ENCODE assay signal across 12 cellular contexts in the genomic region with DNA sequence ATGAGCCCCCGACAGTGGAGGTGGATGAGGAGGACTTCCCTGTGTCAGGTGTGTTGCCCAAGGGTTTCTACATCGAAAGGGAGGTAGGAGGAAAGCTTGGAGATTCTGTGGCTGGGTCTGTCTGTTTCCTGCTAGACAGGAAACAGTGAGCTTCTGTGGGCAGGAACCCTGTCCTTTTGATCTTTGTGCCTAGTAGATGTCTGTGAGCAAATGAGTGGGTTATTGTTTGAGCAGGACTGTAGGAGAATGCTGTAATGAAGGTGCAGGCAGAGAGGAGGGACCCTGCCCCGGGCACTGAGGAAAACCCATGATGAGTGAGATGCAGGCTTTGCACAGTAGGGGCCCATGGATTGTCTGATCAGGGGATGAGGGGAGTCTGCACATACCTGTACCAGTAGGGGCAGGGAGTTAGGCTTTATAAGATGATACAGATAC. TPM values are rescaled to one million over a fixed set of nuclear protein-coding genes. Genes with fewer than 3 reads are reported as not detected.
DNase-seq lines count a peak whose midpoint lies in the region; ATAC-seq and TF ChIP-seq lines count a peak whose summit lies in the region.
"Had no signal": no experiment of that assay in that cellular context is flagged by ENCODE, and none has a peak within 500 bp of the region (broad histone marks: within the 10 kb centered on the region; RNA-seq: fewer than 3 reads in every experiment).

No MANE protein-coding gene starts in this region.

- peak overlapping the region; percentile 47 for H3K4me3 Mint-ChIP-seq in activated CD4-positive, alpha-beta T cell treated with anti-CD3 and anti-CD28 coated beads for 36 hours

- H3K36me3 ChIP-seq in HEK293 (ENCODE audit: control insufficient read depth in 2 of 2, insufficient read depth in 1 of 2, low read length in 2 of 2) (peaks cover 0 to 69% of the 10 kb centered on the region in 2 experiments; a peak in 1 of 3 replicates), transverse colon (no peaks in the 10 kb centered on the region)

- no peaks in the 10 kb centered on the region for H3K9me3 ChIP-seq in HEK293 (ENCODE audit: control insufficient read depth, insufficient read depth, low read depth, low read length)
- no peaks in the 10 kb centered on the region for H3K9me3 ChIP-seq in transverse colon
- H3K9me3 ChIP-seq: thyroid gland had no signal

- no peak overlapping the region for H3K27ac ChIP-seq in HEK293 (ENCODE audit: extremely low read depth, low read depth, low read length)
- peak overlapping the region in 2 of 4 donors; percentile 32 to 33 for H3K27ac ChIP-seq in transverse colon
- H3K27ac ChIP-seq: thyroid gland had no signal

- POLR2A ChIA-PET in HEK293 (lab: Yijun Ruan, JAX), result no interaction called here
- POLR2A ChIA-PET in activated CD4-positive, alpha-beta T cell treated with anti-CD3 and anti-CD28 coated beads for 36 hours (lab: Charles Lee), result interaction anchor here (0.6 kb wide), 2 partner anchors 14 to 123 kb away, joined by 3 to 4 read pairs; partner anchors contain the start of genes KCTD21 and USP35

- H3K36me3 Mint-ChIP-seq in activated CD4-positive, alpha-beta T cell treated with anti-CD3 and anti-CD28 coated beads for 36 hours (ENCODE audit: low read depth), result peaks cover 4% of the 10 kb centered on the region

- H3K27ac Mint-ChIP-seq in activated CD4-positive, alpha-beta T cell treated with anti-CD3 and anti-CD28 coated beads for 36 hours, result peak overlapping the region; percentile 93

- H3K27me3 ChIP-seq in transverse colon, result no peaks in the 10 kb centered on the region
- H3K27me3 ChIP-seq: dorsolateral prefrontal cortex, thyroid gland had no signal

- intact Hi-C loops in activated CD4-positive, alpha-beta T cell treated with anti-CD3 and anti-CD28 coated beads for 36 hours (cut with DNase I, micrococcal nuclease), result loop anchor here (1.0 to 5.0 kb wide), 3 partner anchors 14 to 65 kb away; partner anchors contain the start of genes KCTD21 (in 2 of the 2), USP35 (in 2 of the 2) and ALG8 (in 1 of the 2)
- intact Hi-C loops in transverse colon (cut with DNase I; ENCODE audit: low total_unique reads), result no loop called here

- in situ Hi-C loops in transverse colon (cut with MboI; ENCODE audit: low pct_ligation_motif_present in 1 of 4, low pct_unique_long_range_greater_than_20kb in 1 of 4, low sequenced_read_pairs in 3 of 4), result no loop called here

- DNase-seq in activated CD4-positive, alpha-beta T cell treated with anti-CD3 and anti-CD28 coated beads for 36 hours, result peak; percentile 61
- peak; percentile 87 for DNase-seq in central memory CD4-positive, alpha-beta T cell
- peak; percentile 30 for DNase-seq in stimulated activated CD4-positive, alpha-beta T cell treated with anti-CD3 and anti-CD28 coated beads, Interleukin-4, amount 100 ng/mL, for 24 hours
- no peak for DNase-seq in transverse colon
- no peak for DNase-seq in OCI-M2 (lab: John Stamatoyannopoulos, UW; ENCODE audit: unreplicated experiment)
- DNase-seq in pons (ENCODE audit: low spot score), result no peak
- DNase-seq: kidney, NCI-H345, thyroid gland had no signal

- H3K4me1 Mint-ChIP-seq in activated CD4-positive, alpha-beta T cell treated with anti-CD3 and anti-CD28 coated beads for 36 hours, result peaks cover 43% of the 10 kb centered on the region

- H3K4me1 ChIP-seq in HEK293 (ENCODE audit: control insufficient read depth, insufficient read depth, low read length) (no peaks in the 10 kb centered on the region), transverse colon (peaks cover 0 to 6% (median 0%) of the 10 kb centered on the region in 4 donors)
- H3K4me1 ChIP-seq: thyroid gland had no signal

- peak; percentile 89 for ATAC-seq in activated CD4-positive, alpha-beta T cell treated with anti-CD3 and anti-CD28 coated beads for 36 hours
- ATAC-seq in GM18505 (IDR thresholded peaks at IDR 0.05; ENCODE audit: unreplicated experiment), result no peak

- TF ChIP-seq EP300 in transverse colon (IDR thresholded peaks at IDR 0.05; ENCODE audit: low read depth), result no peak

- H3K4me3 ChIP-seq in HEK293 (ENCODE audit: low read depth, low read length) (no peak overlapping the region), transverse colon (no peak overlapping the region)
- H3K4me3 ChIP-seq: dorsolateral prefrontal cortex, thyroid gland had no signal

- 31 to 36% methylated on average over 2 to 3 of the region's 3 CpGs for WGBS in transverse colon (ENCODE audit: low coverage in 1 of 2), 2 donors

- TF ChIP-seq CTCF in HEK293 (tag by site-specific recombination; IDR thresholded peaks at IDR 0.05) (no peak), transverse colon (IDR thresholded peaks at IDR 0.05) (no peak)

- CTCF ChIA-PET in HEK293 (lab: Yijun Ruan, JAX), result no interaction called here
- CTCF ChIA-PET in activated CD4-positive, alpha-beta T cell treated with anti-CD3 and anti-CD28 coated beads for 36 hours (lab: Charles Lee), result interaction anchor here (0.7 to 1.5 kb wide), 4 partner anchors 9 to 274 kb away, joined by 3 to 9 read pairs (median 4); no protein-coding TSS in a partner anchor

- TF ChIP-seq POLR2A in transverse colon (IDR thresholded peaks at IDR 0.05), result no peak
- no peak for TF ChIP-seq POLR2A in GM18505 (IDR thresholded peaks at IDR 0.05; ENCODE audit: borderline replicate concordance, extremely low read depth, insufficient read depth, insufficient read length)

- H3K9me3 Mint-ChIP-seq in activated CD4-positive, alpha-beta T cell treated with anti-CD3 and anti-CD28 coated beads for 36 hours (ENCODE audit: low read depth), result no peaks in the 10 kb centered on the region

- no peaks in the 10 kb centered on the region for H3K27me3 Mint-ChIP-seq in activated CD4-positive, alpha-beta T cell treated with anti-CD3 and anti-CD28 coated beads for 36 hours

TF ChIP-seq in HEK293, 187 proteins besides CTCF, POLR2A, EP300 and RAD21:
- 0 out of 2 replicates have a peak, but pooled peaks have one; percentile 29 for TF ChIP-seq EGR2 (tag by site-specific recombination; IDR thresholded peaks at IDR 0.05; ENCODE audit: low read depth)
- no peak for TF ChIP-seq ZNF623 (tag by site-specific recombination; IDR thresholded peaks at IDR 0.05)
TF ChIP-seq in HEK293: peak in this region for 1.

RNA-seq across cellular contexts. Expression of gene USP35, which starts 14.0 kb away (rescaled TPM):
- 1 to 10 TPM; 9.2 to 9.8 TPM for total RNA-seq in activated CD4-positive, alpha-beta T cell treated with anti-CD3 and anti-CD28 coated beads for 36 hours
- total RNA-seq in transverse colon, result 10 to 100 TPM in 2 of 4 donors, 1 to 10 TPM in 2; 7.4 to 17.2 (median 10.9) TPM

RNA-seq across cellular contexts. Expression of gene KCTD21, which starts 14.3 kb away (rescaled TPM):
- total RNA-seq in activated CD4-positive, alpha-beta T cell treated with anti-CD3 and anti-CD28 coated beads for 36 hours, result 1 to 10 TPM; 9.0 to 9.8 TPM
- 10 to 100 TPM; 10.9 to 55.0 (median 29.2) TPM for total RNA-seq in transverse colon

Comparison
In these comparisons a context has a peak if more than half of its experiments do, and no peak if none do; other contexts are left out.
1. DNase-seq: peak in activated CD4-positive, alpha-beta T cell treated with anti-CD3 and anti-CD28 coated beads for 36 hours (single experiment), central memory CD4-positive, alpha-beta T cell (single experiment) and stimulated activated CD4-positive, alpha-beta T cell treated with anti-CD3 and anti-CD28 coated beads, Interleukin-4, amount 100 ng/mL, for 24 hours (single experiment); none in transverse colon (single experiment), OCI-M2 (single experiment) and pons (single experiment).